ENCODE assay signal across 13 cellular contexts in genomic region chr14:23123419-23123818, GRCh38. TPM values are rescaled to one million over a fixed set of nuclear protein-coding genes. Genes with fewer than 3 reads are reported as not detected.
DNase-seq lines count a peak whose midpoint lies in the region; ATAC-seq and TF ChIP-seq lines count a peak whose summit lies in the region.
"Had no signal": no experiment of that assay in that cellular context is flagged by ENCODE, and none has a peak within 500 bp of the region (broad histone marks: within the 10 kb centered on the region; RNA-seq: fewer than 3 reads in every experiment).

No MANE protein-coding gene starts in this region.

- ATAC-seq in GM18873 (IDR thresholded peaks at IDR 0.05; ENCODE audit: low FRiP score, unreplicated experiment) (no peak), HG02759 (IDR thresholded peaks at IDR 0.05; ENCODE audit: unreplicated experiment) (no peak)

- H3K9me3 ChIP-seq in colonic mucosa (no peaks in the 10 kb centered on the region), ovary (no peaks in the 10 kb centered on the region)

- no peak overlapping the region for H3K4me3 ChIP-seq in colonic mucosa
- no peak overlapping the region for H3K4me3 ChIP-seq in ovary
- H3K4me3 ChIP-seq: cardiac muscle cell had no signal

- H3K9ac ChIP-seq in colonic mucosa (ENCODE audit: low read depth in 2 of 2, low read length in 2 of 2): no peak overlapping the region

- H3K27me3 ChIP-seq in colonic mucosa (no peaks in the 10 kb centered on the region), ovary (no peaks in the 10 kb centered on the region)
- H3K27me3 ChIP-seq: cardiac muscle cell had no signal

- no peaks in the 10 kb centered on the region for H3K4me1 ChIP-seq in colonic mucosa
- peaks cover 6% of the 10 kb centered on the region for H3K4me1 ChIP-seq in ovary (ENCODE audit: insufficient read depth)

- TF ChIP-seq EP300 in ovary (IDR thresholded peaks at IDR 0.05): no peak

- H3K36me3 ChIP-seq in colonic mucosa: no peaks in the 10 kb centered on the region
- H3K36me3 ChIP-seq in ovary: no peaks in the 10 kb centered on the region
- H3K36me3 ChIP-seq: cardiac muscle cell had no signal

- H3K27ac ChIP-seq in colonic mucosa: no peak overlapping the region
- no peak overlapping the region for H3K27ac ChIP-seq in ovary
- H3K27ac ChIP-seq: cardiac muscle cell had no signal

- TF ChIP-seq CTCF in colonic mucosa (IDR thresholded peaks at IDR 0.05) (no peak), ovary (IDR thresholded peaks at IDR 0.05) (no peak)

- WGBS in ovary, 3 donors: 59 to 71% (median 60%) methylated on average over 8 of the region's 8 CpGs

- TF ChIP-seq POLR2A in ovary (IDR thresholded peaks at IDR 0.05): no peak

- intact Hi-C loops in colonic mucosa (cut with DNase I): loop anchor here (10.0 kb wide), 1 partner anchor 171 kb away; no protein-coding TSS in a partner anchor
- intact Hi-C loops in ovary (cut with DNase I): loop anchor here in 1 of 4 donors (10.0 kb wide), 1 partner anchor 171 kb away; no protein-coding TSS in a partner anchor

- DNase-seq in DMS 273 (lab: John Stamatoyannopoulos, UW; ENCODE audit: unreplicated experiment): peak; percentile 98
- DNase-seq in NCI-H2029 treated with DMSO at 0.1 percent for 48 hours (lab: John Stamatoyannopoulos, UW): peak; percentile 99
- DNase-seq in colonic mucosa: peak; percentile 95
- DNase-seq in ovary: peak; percentile 46 to 67 (median 62)
- DNase-seq in activated T-cell treated with anti-CD3 and anti-CD28 coated beads, Interleukin-2, amount 50 U/mL, for 48 hours: no peak
- DNase-seq in activated naive CD4-positive, alpha-beta T cell treated with Interleukin-2 at 50 U/mL for 16 hours: no peak
- DNase-seq: H7; stimulated activated CD4-positive, alpha-beta T cell treated with anti-CD3 and anti-CD28 coated beads, Interleukin-12 subunit alpha, Interleukin-12 subunit beta, amount 100 ng/mL, for 4 hours; T1000 had no signal

RNA-seq across cellular contexts. Expression of gene CEBPE, which starts 4.4 kb away (rescaled TPM):
- total RNA-seq in colonic mucosa (not detected), ovary (not detected)
- polyA plus RNA-seq in ovary: under 1 TPM in 1 of 2 donors, not detected in 1; 0.04 TPM
- total RNA-seq: cardiac muscle cell, H7, mesenteric fat pad had no signal
- polyA plus RNA-seq: cardiac muscle cell had no signal

RNA-seq across cellular contexts. Expression of gene CIROP, which starts 18.6 kb away (rescaled TPM):
- total RNA-seq in colonic mucosa (not detected), ovary (not detected)
- polyA plus RNA-seq in ovary: not detected
- total RNA-seq: mesenteric fat pad had no signal
- polyA plus RNA-seq: cardiac muscle cell had no signal

RNA-seq across cellular contexts. Expression of gene C14orf119, which starts 28.1 kb away (rescaled TPM):
- total RNA-seq in colonic mucosa: 10 to 100 TPM; 56.2 to 59.2 TPM
- total RNA-seq in ovary: 10 to 100 TPM; 13.8 to 47.2 (median 41.5) TPM
- 10 to 100 TPM; 31.4 to 55.6 TPM for polyA plus RNA-seq in ovary

RNA-seq across cellular contexts. Expression of gene ACIN1, which starts 28.5 kb away (rescaled TPM):
- total RNA-seq in colonic mucosa (100 to 1,000 TPM in 1 of 2 donors, 10 to 100 TPM in 1; 99.4 to 154 TPM), ovary (100 to 1,000 TPM in 5 of 7 donors, 10 to 100 TPM in 2; 83.3 to 162 (median 135) TPM)
- polyA plus RNA-seq in ovary: 100 to 1,000 TPM in 1 of 2 donors, 10 to 100 TPM in 1; 95.4 to 165 TPM

Comparison
In these comparisons a context has a peak if more than half of its experiments do, and no peak if none do; other contexts are left out.
1. DNase-seq: peak in DMS 273 (single experiment), NCI-H2029 treated with DMSO at 0.1 percent for 48 hours (single experiment), colonic mucosa (single experiment) and ovary (5 of 5); none in activated T-cell treated with anti-CD3 and anti-CD28 coated beads, Interleukin-2, amount 50 U/mL, for 48 hours (0 of 2) and activated naive CD4-positive, alpha-beta T cell treated with Interleukin-2 at 50 U/mL for 16 hours (single experiment).